In genomic region chr14:34310724-34311123, GRCh38 we compare ENCODE assay signal across 27 cellular contexts.
"Had no signal": no experiment of that assay in that cellular context is flagged by ENCODE, and none has a peak within 500 bp of the region (broad histone marks: within the 10 kb centered on the region; RNA-seq: fewer than 3 reads in every experiment).

No MANE protein-coding gene starts in this region.

- H3K4me1 ChIP-seq: colonic mucosa, foreskin keratinocyte, gastroesophageal sphincter, lower lobe of right lung had no signal

- H3K36me3 ChIP-seq: colonic mucosa, gastroesophageal sphincter, heart left ventricle, lower lobe of right lung had no signal

- ATAC-seq: effector memory CD8-positive, alpha-beta T cell; esophagus mucosa; foreskin keratinocyte; gastroesophageal sphincter; heart left ventricle; left colon; left lobe of liver; left ventricle myocardium superior; lower lobe of right lung; mucosa of descending colon had no signal

- H3K27ac Mint-ChIP-seq: dendritic cell treated with granulocyte-macrophage colony-stimulating factor and Interleukin-4, amounts not matched to agents 40 ng/mL and 50 ng/mL, for 4 days; effector memory CD8-positive, alpha-beta T cell; endodermal cell; mesothelial cell of epicardium had no signal

- H3K9me3 Mint-ChIP-seq: dendritic cell treated with granulocyte-macrophage colony-stimulating factor and Interleukin-4, amounts not matched to agents 40 ng/mL and 50 ng/mL, for 4 days; effector memory CD8-positive, alpha-beta T cell; endodermal cell; immature natural killer cell; mesothelial cell of epicardium had no signal

- H3K9me3 ChIP-seq: colonic mucosa, gastroesophageal sphincter, heart left ventricle, lower lobe of right lung, mucosa of descending colon had no signal

- H3K79me2 ChIP-seq: hepatocyte had no signal

- H3K4me1 Mint-ChIP-seq: endodermal cell, immature natural killer cell, mesothelial cell of epicardium had no signal

- H3K4me3 ChIP-seq: colonic mucosa, gastroesophageal sphincter, heart left ventricle, hepatocyte, lower lobe of right lung, mucosa of descending colon had no signal

- H3K4me3 Mint-ChIP-seq: dendritic cell treated with granulocyte-macrophage colony-stimulating factor and Interleukin-4, amounts not matched to agents 40 ng/mL and 50 ng/mL, for 4 days; effector memory CD8-positive, alpha-beta T cell; endodermal cell; immature natural killer cell; mesothelial cell of epicardium had no signal

- H3K4me2 ChIP-seq: hepatocyte had no signal

- H3K27me3 ChIP-seq: colonic mucosa, gastroesophageal sphincter, heart left ventricle had no signal

- H2AFZ ChIP-seq: hepatocyte had no signal

- FAIRE-seq: endometrium, frontal cortex, kidney had no signal

- H3K27ac ChIP-seq: colonic mucosa, epithelial cell of prostate, foreskin keratinocyte, gastroesophageal sphincter, heart left ventricle, hepatocyte, lower lobe of right lung had no signal

- H3K36me3 Mint-ChIP-seq: immature natural killer cell, mesothelial cell of epicardium had no signal

- DNase-seq: colonic mucosa; cortex of kidney; effector CD8-positive, alpha-beta T cell; effector memory CD8-positive, alpha-beta T cell; endodermal cell; erythroblast; foreskin keratinocyte; heart left ventricle; hypothalamus; immature natural killer cell; islet precursor cell; kidney; kidney glomerular epithelial cell; left colon; left ventricle myocardium superior; lower lobe of right lung; mesenchymal stem cell; mucosa of descending colon had no signal
